Comparison of ENCODE assay signal across 7 cellular contexts in the genomic region with DNA sequence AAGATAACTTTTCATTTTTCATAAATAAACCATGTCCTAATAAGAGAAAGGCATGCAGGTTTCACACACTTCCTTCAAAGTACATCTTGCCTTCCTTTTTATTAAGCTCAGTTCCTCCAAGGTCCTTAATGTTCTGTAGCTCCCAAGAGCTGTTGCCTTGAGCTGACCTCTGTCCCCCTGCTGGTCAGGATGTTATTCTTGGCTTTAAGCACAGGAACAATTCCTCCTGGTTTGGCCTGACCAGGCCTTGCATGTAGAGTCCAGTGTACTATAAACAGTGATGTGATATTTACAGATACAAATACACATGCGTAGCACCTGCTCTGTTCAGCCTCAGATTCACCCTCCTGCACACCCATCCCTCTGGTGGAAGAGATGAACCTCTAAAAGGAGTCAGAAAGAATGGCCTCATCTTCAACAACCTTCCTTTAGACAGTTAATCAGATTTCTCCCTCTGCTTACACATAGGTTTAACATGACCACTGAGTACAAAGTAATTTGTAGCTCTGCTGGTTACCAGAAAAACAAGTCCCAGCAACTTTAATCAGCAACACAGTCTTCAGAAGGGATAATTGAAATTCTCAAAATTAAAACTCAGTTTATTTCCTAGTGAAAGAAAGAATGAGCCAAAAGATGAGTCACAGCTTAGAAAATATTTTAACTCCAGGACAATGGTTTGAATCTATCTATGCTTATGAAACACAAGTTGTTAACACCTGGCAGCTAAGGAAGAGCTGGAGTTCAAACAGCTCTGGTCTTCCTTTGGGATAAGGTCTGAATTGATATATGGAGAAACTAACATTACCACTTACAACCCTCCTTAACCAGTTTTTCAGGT. TPM values are rescaled to one million over a fixed set of nuclear protein-coding genes. Genes with fewer than 3 reads are reported as not detected.
A peak's percentile ranks its signal among the peaks of the same experiment; 100 is the strongest.
DNase-seq lines count a peak whose midpoint lies in the region; ATAC-seq and TF ChIP-seq lines count a peak whose summit lies in the region.

No MANE protein-coding gene starts in this region.

- intact Hi-C loops in Panc1 (cut with micrococcal nuclease; ENCODE audit: unreplicated experiment), result no loop called here

- peaks cover 5% of the 10 kb centered on the region for H3K36me3 Mint-ChIP-seq in activated naive CD4-positive, alpha-beta T cell treated with anti-CD3 and anti-CD28 coated beads, Interleukin-2, amount 10 ng/mL, durations not matched to agents 7 days and 5 days

- H3K27ac ChIP-seq in Panc1 (ENCODE audit: low read length) (peak overlapping the region; percentile 49), epithelial cell of prostate (peak overlapping the region; percentile 36)

- ATAC-seq in Panc1, result peak; percentile 94
- no peak for ATAC-seq in HG02571 (IDR thresholded peaks at IDR 0.05; ENCODE audit: unreplicated experiment)

- H3K9me3 ChIP-seq in Panc1 (ENCODE audit: control insufficient read depth, insufficient read depth, low read depth, low read length), result no peaks in the 10 kb centered on the region

- no peak overlapping the region for H3K27ac Mint-ChIP-seq in activated naive CD4-positive, alpha-beta T cell treated with anti-CD3 and anti-CD28 coated beads, Interleukin-2, amount 10 ng/mL, durations not matched to agents 7 days and 5 days

- H3K27me3 Mint-ChIP-seq in activated naive CD4-positive, alpha-beta T cell treated with anti-CD3 and anti-CD28 coated beads, Interleukin-2, amount 10 ng/mL, durations not matched to agents 7 days and 5 days, result no peaks in the 10 kb centered on the region

- H3K9me3 Mint-ChIP-seq in activated naive CD4-positive, alpha-beta T cell treated with anti-CD3 and anti-CD28 coated beads, Interleukin-2, amount 10 ng/mL, durations not matched to agents 7 days and 5 days, result no peaks in the 10 kb centered on the region

- in situ Hi-C loops in GM13976 (cut with MboI; ENCODE audit: low sequenced_read_pairs, unreplicated experiment) (no loop called here), Panc1 (cut with HindIII; ENCODE audit: low pct_unique_long_range_greater_than_20kb, low sequenced_read_pairs) (no loop called here)

- CTCF ChIA-PET in Panc1 (lab: Charles Lee), result interaction anchor here (0.5 to 0.7 kb wide), 5 partner anchors 10 to 511 kb away, joined by 3 to 5 read pairs (median 3); a partner anchor contains a TSS
- CTCF ChIA-PET in activated naive CD4-positive, alpha-beta T cell treated with anti-CD3 and anti-CD28 coated beads, Interleukin-2, amount 10 ng/mL, durations not matched to agents 7 days and 5 days (lab: Charles Lee), result interaction anchor here (0.6 to 1.7 kb wide), 4 partner anchors 24 to 77 kb away, joined by 3 to 6 read pairs (median 3); no protein-coding TSS in a partner anchor

- H3K4me1 Mint-ChIP-seq in activated naive CD4-positive, alpha-beta T cell treated with anti-CD3 and anti-CD28 coated beads, Interleukin-2, amount 10 ng/mL, durations not matched to agents 7 days and 5 days, result peaks cover 8% of the 10 kb centered on the region

- H3K36me3 ChIP-seq in Panc1 (ENCODE audit: control insufficient read depth, insufficient read depth, low read length), result no peaks in the 10 kb centered on the region

- DNase-seq in GM13976 (ENCODE audit: low spot score) (no peak), Panc1 (ENCODE audit: low read depth, low spot score) (peak; percentile 69), epithelial cell of prostate (ENCODE audit: low read depth, low spot score) (no peak), mucosa of gallbladder (ENCODE audit: low spot score) (peak; percentile 67), NCI-H1105 (lab: John Stamatoyannopoulos, UW) (no peak)
- DNase-seq in activated naive CD4-positive, alpha-beta T cell treated with anti-CD3 and anti-CD28 coated beads, Interleukin-2, amount 10 ng/mL, durations not matched to agents 7 days and 5 days, result no peak

- BruUV-seq in Panc1 (replicated peaks; lab: Mats Ljungman, UMichigan), result no TSS peak

- H3K27me3 ChIP-seq in Panc1 (ENCODE audit: control insufficient read depth, insufficient read depth, low read length), result no peaks in the 10 kb centered on the region

- no peak overlapping the region for H3K4me3 Mint-ChIP-seq in activated naive CD4-positive, alpha-beta T cell treated with anti-CD3 and anti-CD28 coated beads, Interleukin-2, amount 10 ng/mL, durations not matched to agents 7 days and 5 days

- POLR2A ChIA-PET in Panc1 (lab: Charles Lee), result interaction anchor here (0.7 kb wide), 3 partner anchors 9 to 143 kb away, joined by 4 to 6 read pairs (median 4); no protein-coding TSS in a partner anchor

- peaks cover 33% of the 10 kb centered on the region for H3K4me1 ChIP-seq in Panc1 (ENCODE audit: control insufficient read depth, insufficient read depth, low read length)

- TF ChIP-seq CTCF in GM13976 (IDR thresholded peaks at IDR 0.05; ENCODE audit: borderline replicate concordance, control extremely low read depth, extremely low read depth, insufficient read depth, missing control alignments), result peak; percentile 12
- no peak; the same call in 1 of the 2 replicates for TF ChIP-seq CTCF in Panc1 (IDR thresholded peaks at IDR 0.05)

- H3K4me3 ChIP-seq in Panc1 (ENCODE audit: low read depth in 2 of 2, low read length in 2 of 2), result peak overlapping the region in 1 of 2 experiments; percentile 11; a peak in 1 of 4 replicates

RNA-seq across cellular contexts. Expression of a gene that starts 46.5 kb away (rescaled TPM):
- total RNA-seq in Panc1 (2021; ENCODE audit: unreplicated experiment) (38.4 TPM), mucosa of gallbladder (35.4 TPM)
- 33.8 TPM for polyA plus RNA-seq in Panc1 (2012; ENCODE audit: insufficient read length)

Comparison
In these comparisons a context has a peak if more than half of its experiments do, and no peak if none do; other contexts are left out.
1. DNase-seq: peak in Panc1 (single experiment) and mucosa of gallbladder (single experiment); none in GM13976 (single experiment), epithelial cell of prostate (single experiment), NCI-H1105 (single experiment) and activated naive CD4-positive, alpha-beta T cell treated with anti-CD3 and anti-CD28 coated beads, Interleukin-2, amount 10 ng/mL, durations not matched to agents 7 days and 5 days (single experiment).